In the genomic region with DNA sequence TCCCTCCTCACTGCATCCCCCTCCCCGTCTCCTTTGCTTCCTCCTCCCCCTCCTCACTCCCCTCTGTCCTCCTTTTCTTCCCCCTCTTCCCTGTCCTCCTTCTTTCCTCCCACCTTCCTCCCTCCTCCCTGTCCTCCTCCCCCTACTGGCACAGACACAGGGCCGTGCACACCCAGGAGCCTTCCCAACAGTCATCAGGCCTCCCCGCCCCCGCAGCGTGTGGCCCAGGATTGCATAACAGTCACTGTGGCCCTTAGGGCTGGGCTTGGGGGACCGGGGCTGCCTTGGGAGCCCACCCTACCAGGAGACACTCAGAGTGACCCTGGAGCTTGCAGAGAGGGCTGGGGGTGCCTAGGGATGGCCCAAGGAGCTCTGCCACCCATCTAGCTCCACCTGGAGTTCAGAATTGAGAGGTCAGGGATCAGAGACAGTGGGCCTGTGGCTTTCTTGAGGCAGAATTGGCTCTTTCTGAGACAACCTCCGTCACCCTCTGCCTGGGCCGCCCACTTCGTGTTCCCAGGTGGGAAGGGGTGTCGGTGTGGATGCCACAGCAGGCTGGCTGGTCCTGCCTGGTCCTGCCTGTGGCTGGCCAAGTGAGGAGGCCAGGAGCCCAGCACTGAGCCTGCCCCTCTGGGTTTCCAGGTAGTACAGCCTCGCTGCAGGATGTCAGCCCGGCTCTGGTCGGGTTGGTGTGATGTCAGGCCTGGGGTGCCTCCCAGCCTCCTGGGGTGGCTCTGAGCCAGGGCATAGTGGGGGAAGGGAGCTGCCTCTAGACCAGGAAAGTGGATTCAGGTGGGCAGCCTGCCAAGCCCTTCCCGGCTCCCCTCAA, we compare ENCODE assay signal across 10 cellular contexts. TPM values are rescaled to one million over a fixed set of nuclear protein-coding genes. Genes with fewer than 3 reads are reported as not detected.
DNase-seq lines count a peak whose midpoint lies in the region; ATAC-seq and TF ChIP-seq lines count a peak whose summit lies in the region.
"Had no signal": no experiment of that assay in that cellular context is flagged by ENCODE, and none has a peak within 500 bp of the region (broad histone marks: within the 10 kb centered on the region; RNA-seq: fewer than 3 reads in every experiment).

No MANE protein-coding gene starts in this region.

- no peaks in the 10 kb centered on the region for H4K20me1 ChIP-seq in OCI-LY7 (ENCODE audit: insufficient read depth, low read length)

- H3K27me3 ChIP-seq in left ventricle myocardium inferior (ENCODE audit: low read depth), result no peaks in the 10 kb centered on the region
- H3K27me3 ChIP-seq in upper lobe of right lung, result no peaks in the 10 kb centered on the region

- intact Hi-C loops in OCI-LY7 (cut with micrococcal nuclease; ENCODE audit: unreplicated experiment), result loop anchor here (10.0 kb wide), 1 partner anchor 78 kb away; no protein-coding TSS in a partner anchor
- intact Hi-C loops in left ventricle myocardium inferior (cut with micrococcal nuclease), result no loop called here
- intact Hi-C loops in upper lobe of right lung (cut with DNase I), result no loop called here

- CTCF ChIA-PET in OCI-LY7 (lab: Charles Lee; ENCODE audit: unreplicated experiment), result interaction anchor here (1.1 to 2.1 kb wide), 2 partner anchors 16 to 30 kb away, joined by 3 to 7 read pairs; no protein-coding TSS in a partner anchor

- peaks cover 34% of the 10 kb centered on the region for H3K36me3 ChIP-seq in OCI-LY7 (ENCODE audit: insufficient read depth, low read length)
- H3K36me3 ChIP-seq in left ventricle myocardium inferior, result no peaks in the 10 kb centered on the region
- H3K36me3 ChIP-seq in upper lobe of right lung, result no peaks in the 10 kb centered on the region

- H3K4me3 ChIP-seq in OCI-LY7 (ENCODE audit: low read depth, low read length, poor library complexity, severe bottlenecking) (peak overlapping the region; percentile 79), left ventricle myocardium inferior (peak overlapping the region; percentile 45), upper lobe of right lung (peak overlapping the region; percentile 53)

- peak; percentile 50 for DNase-seq in OCI-LY7 (ENCODE audit: low spot score)
- peak; percentile 53 for DNase-seq in left ventricle myocardium inferior
- DNase-seq in upper lobe of right lung, result peak; percentile 87
- no peak for DNase-seq in activated CD4-positive, CD25-positive, alpha-beta regulatory T cell treated with anti-CD3 and anti-CD28 coated beads, Interleukin-2, amount 50 U/mL, for 72 hours
- DNase-seq in OCI-M2 (lab: John Stamatoyannopoulos, UW; ENCODE audit: unreplicated experiment), result no peak
- DNase-seq in HK-2 (ENCODE audit: unreplicated experiment), result no peak
- DNase-seq: NCI-H69 had no signal

- H3K27ac ChIP-seq in OCI-LY7 (ENCODE audit: low read depth, low read length, poor library complexity, severe bottlenecking), result peak overlapping the region; percentile 67
- peak overlapping the region; percentile 54 for H3K27ac ChIP-seq in left ventricle myocardium inferior (replicated peaks)
- H3K27ac ChIP-seq in upper lobe of right lung, result peak overlapping the region; percentile 84

- ATAC-seq in GM21619 (IDR thresholded peaks at IDR 0.05; ENCODE audit: unreplicated experiment) (peak; percentile 43), upper lobe of right lung (peak; percentile 69)

- POLR2A ChIA-PET in OCI-LY7 (lab: Charles Lee), result interaction anchor here (0.6 to 1.6 kb wide), 3 partner anchors 11 to 703 kb away, joined by 3 to 9 read pairs (median 3); no protein-coding TSS in a partner anchor

- peaks cover 24% of the 10 kb centered on the region for H3K79me2 ChIP-seq in OCI-LY7 (ENCODE audit: insufficient read depth, low read depth, low read length)

- BruUV-seq in OCI-LY7 (replicated peaks; lab: Mats Ljungman, UMichigan), result no TSS peak

- H3K4me1 ChIP-seq in OCI-LY7 (ENCODE audit: insufficient read depth, low read length, poor library complexity, severe bottlenecking) (peaks cover 46% of the 10 kb centered on the region), left ventricle myocardium inferior (no peaks in the 10 kb centered on the region), upper lobe of right lung (peaks cover 7% of the 10 kb centered on the region)

- H3K4me2 ChIP-seq in OCI-LY7 (ENCODE audit: low read length), result peak overlapping the region; percentile 85

- H2AFZ ChIP-seq in OCI-LY7 (ENCODE audit: low read length), result no peak overlapping the region

- peak; percentile 62 for TF ChIP-seq CTCF in OCI-LY7 (conservative IDR thresholded peaks at IDR 0.05; ENCODE audit: low read length)
- no peak for TF ChIP-seq CTCF in left ventricle myocardium inferior (IDR thresholded peaks at IDR 0.05; ENCODE audit: borderline replicate concordance)
- no peak for TF ChIP-seq CTCF in upper lobe of right lung (IDR thresholded peaks at IDR 0.05)

- no peaks in the 10 kb centered on the region for H3K9me3 ChIP-seq in OCI-LY7 (ENCODE audit: low read length)
- no peaks in the 10 kb centered on the region for H3K9me3 ChIP-seq in left ventricle myocardium inferior (replicated peaks)
- no peaks in the 10 kb centered on the region for H3K9me3 ChIP-seq in upper lobe of right lung

- H3K9me2 ChIP-seq in OCI-LY7 (ENCODE audit: insufficient read depth, low read length), result no peaks in the 10 kb centered on the region

RNA-seq across cellular contexts. Expression of gene SPI1, which starts 1.6 kb away (rescaled TPM):
- total RNA-seq in OCI-LY7 (2014; rRNA removed; shearing (Covaris generic)), result 48.9 and 79.6 TPM in 2 replicates
- 71.2 and 73.3 TPM in 2 replicates for total RNA-seq in OCI-LY7 (2022)
- total RNA-seq in left ventricle myocardium inferior, result 8.3 TPM
- 168 TPM for total RNA-seq in upper lobe of right lung
- total RNA-seq: fibroblast of villous mesenchyme had no signal

RNA-seq across cellular contexts. Expression of gene MYBPC3, which starts 24.3 kb away (rescaled TPM):
- 0.10 and 0.25 TPM in 2 replicates for total RNA-seq in OCI-LY7 (2014; rRNA removed; shearing (Covaris generic))
- total RNA-seq in OCI-LY7 (2022), result 0.18 and 0.29 TPM in 2 replicates
- 2,538 TPM for total RNA-seq in left ventricle myocardium inferior
- 0.96 TPM for total RNA-seq in upper lobe of right lung
- total RNA-seq: activated T-helper 2 cell treated with anti-CD3 and anti-CD28 coated beads, Interferon-gamma antibody, Interleukin-2, Interleukin-4, amounts not matched to agents 10 μg/mL and 5 μg/mL and 100 μg/mL, durations not matched to agents 14 hours and 24 hours and 36 hours; fibroblast of villous mesenchyme had no signal

RNA-seq across cellular contexts. Expression of gene SLC39A13, which starts 31.6 kb away (rescaled TPM):
- total RNA-seq in OCI-LY7 (2014; rRNA removed; shearing (Covaris generic)), result 31.6 and 31.8 TPM in 2 replicates
- 30.5 and 33.9 TPM in 2 replicates for total RNA-seq in OCI-LY7 (2022)
- total RNA-seq in left ventricle myocardium inferior, result 36.5 TPM
- 62.0 TPM for total RNA-seq in upper lobe of right lung

RNA-seq across cellular contexts. Expression of gene PSMC3, which starts 49.5 kb away (rescaled TPM):
- total RNA-seq in OCI-LY7 (2014; rRNA removed; shearing (Covaris generic)), result 122 and 135 TPM in 2 replicates
- total RNA-seq in OCI-LY7 (2022) (127 and 144 TPM in 2 replicates), left ventricle myocardium inferior (146 TPM), upper lobe of right lung (79.4 TPM)

Comparison
In these comparisons a context has a peak if more than half of its experiments do, and no peak if none do; other contexts are left out.
1. DNase-seq: peak in OCI-LY7 (single experiment), left ventricle myocardium inferior (single experiment) and upper lobe of right lung (single experiment); none in activated CD4-positive, CD25-positive, alpha-beta regulatory T cell treated with anti-CD3 and anti-CD28 coated beads, Interleukin-2, amount 50 U/mL, for 72 hours (single experiment), OCI-M2 (single experiment) and HK-2 (single experiment).
2. RNA of gene MYBPC3, which starts 24.3 kb away (total RNA-seq): 2,538 TPM in left ventricle myocardium inferior (single experiment); 0.96 TPM in upper lobe of right lung (single experiment) and 0.10 to 0.29 TPM in OCI-LY7; every median in the first group is over 1,000 times any median in the second.
3. Peak in every context shown above with its lines, with median percentiles within 50 percentile points of each other: H3K27ac ChIP-seq and H3K4me3 ChIP-seq.